7 cellular contexts compared by ENCODE assay signal in the genomic region with DNA sequence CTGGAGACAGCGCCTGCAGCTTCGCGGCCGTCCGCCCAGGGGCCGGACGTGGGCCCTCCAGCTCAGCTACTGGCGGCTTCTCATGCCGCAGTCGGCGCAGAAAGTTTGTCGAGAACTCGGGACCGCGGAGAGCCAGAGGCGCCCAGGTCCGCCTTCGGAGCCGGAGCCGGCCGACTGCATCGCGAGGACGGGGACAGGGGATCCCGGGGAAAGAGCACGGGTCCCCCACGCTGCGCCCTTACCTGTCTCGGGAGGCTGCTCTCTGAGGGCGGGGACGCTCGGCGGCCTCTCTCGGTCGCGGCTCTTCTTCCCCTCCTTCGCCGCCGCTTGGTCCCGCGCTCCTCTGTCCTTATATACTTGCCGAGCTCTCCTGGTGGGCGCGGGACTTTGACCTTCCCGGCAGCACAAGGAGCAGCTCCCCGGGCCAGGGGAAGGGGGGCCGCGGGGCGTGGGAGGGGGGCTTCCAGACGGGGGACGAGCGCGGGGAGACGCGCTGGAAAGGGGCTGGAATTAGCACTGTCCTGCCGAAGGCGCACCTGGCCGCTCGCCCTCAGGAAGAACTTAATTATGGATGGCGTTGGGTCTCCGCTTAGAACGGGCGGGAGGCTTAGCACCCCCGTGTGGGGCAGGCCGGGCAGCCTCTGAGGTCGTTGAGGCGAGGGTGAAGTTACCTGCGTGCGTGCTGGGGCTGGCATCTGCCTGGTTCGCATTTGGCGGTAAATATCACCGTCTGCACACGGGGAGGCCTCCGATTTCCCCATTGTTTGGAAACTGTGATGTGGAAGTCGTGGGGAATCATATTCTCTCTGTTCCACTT. TPM values are rescaled to one million over a fixed set of nuclear protein-coding genes. Genes with fewer than 3 reads are reported as not detected.
DNase-seq lines count a peak whose midpoint lies in the region; ATAC-seq and TF ChIP-seq lines count a peak whose summit lies in the region.

A gene (minus strand): TSS at position 325 of the 817 bp plus-strand sequence. CDS start 3,808 bp downstream, outside the sequence.

- peak; percentile 39 for ATAC-seq in GM18868 (IDR thresholded peaks at IDR 0.05; ENCODE audit: unreplicated experiment)
- peak; percentile 73 for ATAC-seq in RWPE2 (ENCODE audit: low read depth)
- peak; percentile 60 for ATAC-seq in body of pancreas
- no peak for ATAC-seq in HG02973 (IDR thresholded peaks at IDR 0.05; ENCODE audit: unreplicated experiment)

- peaks cover 33% of the 10 kb centered on the region for H3K27me3 ChIP-seq in RWPE2 (ENCODE audit: insufficient read depth, poor library complexity, severe bottlenecking)
- no peaks in the 10 kb centered on the region for H3K27me3 ChIP-seq in body of pancreas

- H3K4me3 ChIP-seq in RWPE2 (ENCODE audit: severe bottlenecking) (peak within 1 kb of the TSS; percentile 18), body of pancreas (peak within 1 kb of the TSS in 1 of 2 donors; percentile 16)

- intact Hi-C loops in body of pancreas (cut with DNase I), result no loop called here

- no peaks in the 10 kb centered on the region for H3K4me1 ChIP-seq in RWPE2 (ENCODE audit: insufficient read depth, poor library complexity, severe bottlenecking)
- peaks cover 9% of the 10 kb centered on the region for H3K4me1 ChIP-seq in body of pancreas

- TF ChIP-seq POLR2A in body of pancreas (IDR thresholded peaks at IDR 0.05), result peak in 1 of 3 donors; percentile 15

- H3K36me3 ChIP-seq in RWPE2 (ENCODE audit: low read depth) (no peaks in the 10 kb centered on the region), body of pancreas (replicated peaks in 1 of 2; ENCODE audit: insufficient read depth in 1 of 2, low read depth in 2 of 2) (no peaks in the 10 kb centered on the region)

- H3K27ac ChIP-seq in RWPE2 (ENCODE audit: poor library complexity, severe bottlenecking) (no peak within 1 kb of the TSS), body of pancreas (peak within 1 kb of the TSS in 1 of 4 donors; percentile 32)

- 12 to 36% methylated on average over 11 to 68 of the region's 75 CpGs for WGBS in body of pancreas, 2 donors

- DNase-seq in RWPE2 (ENCODE audit: low spot score) (no peak), body of pancreas (peak; percentile 25 to 45 (median 30)), islet precursor cell (peak; percentile 80), SKM-1 (lab: John Stamatoyannopoulos, UW; ENCODE audit: unreplicated experiment) (no peak)
- DNase-seq in stimulated activated CD4-positive, alpha-beta T cell treated with anti-CD3 and anti-CD28 coated beads, Interleukin-2, amount 100 ng/mL, for 48 hours, result peak; percentile 18 to 21

- H3K9me3 ChIP-seq in RWPE2 (ENCODE audit: severe bottlenecking) (no peaks in the 10 kb centered on the region), body of pancreas (no peaks in the 10 kb centered on the region)

- TF ChIP-seq CTCF in RWPE2 (IDR thresholded peaks at IDR 0.05; ENCODE audit: poor library complexity, severe bottlenecking), result no peak
- TF ChIP-seq CTCF in body of pancreas (IDR thresholded peaks at IDR 0.05), result peak in 1 of 7 experiments; percentile 6

RNA-seq across cellular contexts. Expression of the gene that starts here (rescaled TPM):
- total RNA-seq in body of pancreas, result 10 to 100 TPM in 1 of 2 donors, 1 to 10 TPM in 1; 2.9 to 92.0 TPM

Comparison
In these comparisons a context has a peak if more than half of its experiments do, and no peak if none do; other contexts are left out.
1. DNase-seq: peak in body of pancreas (4 of 4), islet precursor cell (single experiment) and stimulated activated CD4-positive, alpha-beta T cell treated with anti-CD3 and anti-CD28 coated beads, Interleukin-2, amount 100 ng/mL, for 48 hours (2 of 2); none in RWPE2 (single experiment) and SKM-1 (single experiment).